In genomic region chr6:83861077-83861476, GRCh38 we compare ENCODE assay signal across 10 cellular contexts. TPM values are rescaled to one million over a fixed set of nuclear protein-coding genes. Genes with fewer than 3 reads are reported as not detected.
DNase-seq lines count a peak whose midpoint lies in the region; ATAC-seq and TF ChIP-seq lines count a peak whose summit lies in the region.
"Had no signal": no experiment of that assay in that cellular context is flagged by ENCODE, and none has a peak within 500 bp of the region (broad histone marks: within the 10 kb centered on the region; RNA-seq: fewer than 3 reads in every experiment).

No MANE protein-coding gene starts in this region.

- peak overlapping the region; percentile 95 for H3K4me3 Mint-ChIP-seq in Calu3 (ENCODE audit: low read depth, unreplicated experiment)
- H3K4me3 Mint-ChIP-seq in activated T-helper 2 cell treated with anti-CD3 and anti-CD28 coated beads, Interferon-gamma antibody, Interleukin-2, Interleukin-4, amounts not matched to agents 10 μg/mL and 5 μg/mL and 100 μg/mL, durations not matched to agents 14 hours and 24 hours and 36 hours (ENCODE audit: low read depth): peak overlapping the region; percentile 98
- peak overlapping the region; percentile 94 to 95 (median 95) for H3K4me3 Mint-ChIP-seq in nephron

- intact Hi-C loops in Calu3 (cut with micrococcal nuclease; ENCODE audit: unreplicated experiment): loop anchor here (5.0 kb wide), 1 partner anchor 249 kb away; no protein-coding TSS in a partner anchor
- intact Hi-C loops in activated T-helper 2 cell treated with anti-CD3 and anti-CD28 coated beads, Interferon-gamma antibody, Interleukin-2, Interleukin-4, amounts not matched to agents 10 μg/mL and 5 μg/mL and 100 μg/mL, durations not matched to agents 14 hours and 24 hours and 36 hours (cut with micrococcal nuclease): no loop called here

- TF ChIP-seq CTCF in Calu3 (IDR thresholded peaks at IDR 0.05; ENCODE audit: unreplicated experiment) (no peak), nephron (IDR thresholded peaks at IDR 0.05; ENCODE audit: unreplicated experiment in 3 of 3) (no peak)

- TSS peak; percentile 68 for BruUV-seq in Calu3 (replicated peaks; lab: Mats Ljungman, UMichigan)

- in situ Hi-C loops in KBM-7 (cut with MboI; ENCODE audit: low pct_unique_long_range_greater_than_20kb, low sequenced_read_pairs): no loop called here

- ATAC-seq in GM19463 (IDR thresholded peaks at IDR 0.05; ENCODE audit: unreplicated experiment) (no peak), HG03196 (IDR thresholded peaks at IDR 0.05; ENCODE audit: unreplicated experiment) (no peak)

- H3K27ac Mint-ChIP-seq in Calu3 (ENCODE audit: unreplicated experiment) (no peak overlapping the region), nephron (no peak overlapping the region)
- no peak overlapping the region for H3K27ac Mint-ChIP-seq in activated T-helper 2 cell treated with anti-CD3 and anti-CD28 coated beads, Interferon-gamma antibody, Interleukin-2, Interleukin-4, amounts not matched to agents 10 μg/mL and 5 μg/mL and 100 μg/mL, durations not matched to agents 14 hours and 24 hours and 36 hours

- H3K36me3 Mint-ChIP-seq in Calu3 (ENCODE audit: insufficient read depth, unreplicated experiment): peaks cover 14% of the 10 kb centered on the region
- H3K36me3 Mint-ChIP-seq in activated T-helper 2 cell treated with anti-CD3 and anti-CD28 coated beads, Interferon-gamma antibody, Interleukin-2, Interleukin-4, amounts not matched to agents 10 μg/mL and 5 μg/mL and 100 μg/mL, durations not matched to agents 14 hours and 24 hours and 36 hours (ENCODE audit: low read depth): peaks cover 20% of the 10 kb centered on the region
- peaks cover 14% of the 10 kb centered on the region for H3K36me3 Mint-ChIP-seq in nephron (ENCODE audit: low read depth)

- H3K9me3 Mint-ChIP-seq in Calu3 (ENCODE audit: low read depth, unreplicated experiment): no peaks in the 10 kb centered on the region
- H3K9me3 Mint-ChIP-seq in activated T-helper 2 cell treated with anti-CD3 and anti-CD28 coated beads, Interferon-gamma antibody, Interleukin-2, Interleukin-4, amounts not matched to agents 10 μg/mL and 5 μg/mL and 100 μg/mL, durations not matched to agents 14 hours and 24 hours and 36 hours: no peaks in the 10 kb centered on the region
- H3K9me3 Mint-ChIP-seq in nephron: no peaks in the 10 kb centered on the region

- DNase-seq in Calu3: no peak
- DNase-seq in KBM-7: peak; percentile 36
- no peak for DNase-seq in activated T-helper 2 cell treated with anti-CD3 and anti-CD28 coated beads, Interferon-gamma antibody, Interleukin-2, Interleukin-4, amounts not matched to agents 10 μg/mL and 5 μg/mL and 100 μg/mL, durations not matched to agents 14 hours and 24 hours and 36 hours (ENCODE audit: low spot score)
- no peak for DNase-seq in NCI-H226
- DNase-seq: dermis blood vessel endothelial cell, NCI-H1417, SHP77 had no signal

- H3K4me1 Mint-ChIP-seq in Calu3 (ENCODE audit: low read depth, unreplicated experiment): peaks cover 23% of the 10 kb centered on the region
- H3K4me1 Mint-ChIP-seq in activated T-helper 2 cell treated with anti-CD3 and anti-CD28 coated beads, Interferon-gamma antibody, Interleukin-2, Interleukin-4, amounts not matched to agents 10 μg/mL and 5 μg/mL and 100 μg/mL, durations not matched to agents 14 hours and 24 hours and 36 hours (ENCODE audit: low read depth): peaks cover 25% of the 10 kb centered on the region
- peaks cover 17% of the 10 kb centered on the region for H3K4me1 Mint-ChIP-seq in nephron

- H3K27me3 Mint-ChIP-seq in Calu3 (ENCODE audit: unreplicated experiment): no peaks in the 10 kb centered on the region
- H3K27me3 Mint-ChIP-seq in activated T-helper 2 cell treated with anti-CD3 and anti-CD28 coated beads, Interferon-gamma antibody, Interleukin-2, Interleukin-4, amounts not matched to agents 10 μg/mL and 5 μg/mL and 100 μg/mL, durations not matched to agents 14 hours and 24 hours and 36 hours (ENCODE audit: low read depth): peaks cover 2% of the 10 kb centered on the region
- H3K27me3 Mint-ChIP-seq in nephron (ENCODE audit: low read depth): peaks cover 8% of the 10 kb centered on the region

- CTCF ChIA-PET in Calu3 (lab: Charles Lee): no interaction called here

RNA-seq across cellular contexts. Expression of gene CYB5R4, which starts 1.6 kb away (rescaled TPM):
- total RNA-seq in Calu3 (2022): 23.3 and 28.3 TPM in 2 replicates
- 28.9 and 29.9 TPM in 2 replicates for total RNA-seq in activated T-helper 2 cell treated with anti-CD3 and anti-CD28 coated beads, Interferon-gamma antibody, Interleukin-2, Interleukin-4, amounts not matched to agents 10 μg/mL and 5 μg/mL and 100 μg/mL, durations not matched to agents 14 hours and 24 hours and 36 hours

RNA-seq across cellular contexts. Expression of gene RIPPLY2, which starts 7.9 kb away (rescaled TPM):
- total RNA-seq in Calu3 (2022): 0.31 TPM in 1 of 2 replicates, not detected in the other
- not detected in 2 replicates for total RNA-seq in activated T-helper 2 cell treated with anti-CD3 and anti-CD28 coated beads, Interferon-gamma antibody, Interleukin-2, Interleukin-4, amounts not matched to agents 10 μg/mL and 5 μg/mL and 100 μg/mL, durations not matched to agents 14 hours and 24 hours and 36 hours
- total RNA-seq: dermis blood vessel endothelial cell had no signal
